14 cellular contexts compared by ENCODE assay signal in the genomic region with DNA sequence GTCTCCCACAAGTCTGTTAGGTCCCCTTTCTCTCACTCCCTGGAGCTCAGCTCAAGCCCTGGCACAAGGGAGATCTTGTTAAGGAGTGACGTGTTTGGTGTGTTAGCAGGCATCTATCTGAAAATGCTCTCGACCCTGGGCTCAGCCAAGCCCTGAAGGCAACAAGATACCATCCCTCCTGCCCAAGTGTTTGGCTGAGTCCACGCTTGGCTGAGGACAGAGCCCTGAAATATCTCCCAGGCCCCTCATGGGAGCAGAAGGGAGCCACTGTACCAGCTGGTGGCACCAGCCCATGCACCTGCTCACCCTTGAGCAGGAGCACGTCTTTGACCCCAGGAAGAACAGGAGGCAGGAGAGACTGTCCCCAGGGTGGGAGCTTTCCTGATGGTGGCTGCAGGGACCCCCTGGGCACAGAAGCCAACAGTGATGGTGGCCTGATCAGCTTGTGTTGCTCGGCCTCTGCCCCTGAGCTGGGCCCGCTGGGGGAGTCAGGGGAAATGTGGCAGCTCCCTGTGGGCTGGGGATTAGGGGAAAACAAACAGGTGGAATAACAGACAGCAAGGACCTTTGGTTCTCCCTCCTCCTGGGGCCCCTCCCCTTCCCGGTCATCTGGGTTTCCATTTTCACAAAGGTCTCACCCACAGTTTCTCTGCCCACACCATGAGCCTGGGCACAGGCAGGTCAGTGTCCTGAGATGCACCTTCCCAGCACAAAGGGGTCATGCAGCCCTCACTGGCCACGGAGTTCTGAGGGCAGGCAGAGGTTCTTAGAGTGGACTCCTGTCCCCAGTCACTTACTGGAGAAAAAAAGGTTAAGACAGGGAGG.
DNase-seq lines count a peak whose midpoint lies in the region; ATAC-seq and FAIRE-seq lines count a peak whose summit lies in the region.
"Had no signal": no experiment of that assay in that cellular context is flagged by ENCODE, and none has a peak within 500 bp of the region (broad histone marks: within the 10 kb centered on the region; RNA-seq: fewer than 3 reads in every experiment).

No MANE protein-coding gene starts in this region.

- ATAC-seq in right cardiac atrium (peak; percentile 5 to 6), HG03469 (IDR thresholded peaks at IDR 0.05; ENCODE audit: unreplicated experiment) (no peak)
- ATAC-seq: lower lobe of right lung had no signal

- intact Hi-C loops in right cardiac atrium (cut with DNase I), result no loop called here

- H3K27me3 ChIP-seq in right cardiac atrium (ENCODE audit: control insufficient read depth, insufficient read depth) (no peaks in the 10 kb centered on the region), small intestine (ENCODE audit: control insufficient read depth in 2 of 2, insufficient read depth in 2 of 2, low read length in 2 of 2) (peaks cover 0 to 3% of the 10 kb centered on the region in 2 donors)
- H3K27me3 ChIP-seq: colonic mucosa had no signal

- H3K9me3 ChIP-seq in right cardiac atrium (ENCODE audit: control insufficient read depth, low read length), result no peaks in the 10 kb centered on the region
- no peaks in the 10 kb centered on the region for H3K9me3 ChIP-seq in small intestine (ENCODE audit: control insufficient read depth, low read depth)
- H3K9me3 ChIP-seq: Caco-2, colonic mucosa, lower lobe of right lung had no signal

- no peaks in the 10 kb centered on the region for H3K36me3 ChIP-seq in small intestine (ENCODE audit: control insufficient read depth in 2 of 2, insufficient read depth in 2 of 2, low read length in 2 of 2)
- H3K36me3 ChIP-seq: colonic mucosa, lower lobe of right lung had no signal

- H3K27ac ChIP-seq in right cardiac atrium (ENCODE audit: low read length), result no peak overlapping the region
- H3K27ac ChIP-seq in small intestine (ENCODE audit: low read depth in 1 of 2, low read length in 1 of 2), result no peak overlapping the region
- H3K27ac ChIP-seq: colonic mucosa, lower lobe of right lung had no signal

- no peak overlapping the region for H3K4me3 ChIP-seq in right cardiac atrium (ENCODE audit: low read length)
- no peak overlapping the region for H3K4me3 ChIP-seq in small intestine (ENCODE audit: low read depth in 1 of 2, low read length in 2 of 2)
- H3K4me3 ChIP-seq: colonic mucosa, lower lobe of right lung had no signal

- no peak for FAIRE-seq in small intestine (lab: Jason Lieb, UNC)

- 83% methylated on average over 8 of the region's 8 CpGs for WGBS in right cardiac atrium
- WGBS in small intestine, 3 donors, result 56 to 78% (median 66%) methylated on average over 8 of the region's 8 CpGs

- H3K4me1 ChIP-seq in right cardiac atrium (ENCODE audit: control insufficient read depth, insufficient read depth, low read length) (no peaks in the 10 kb centered on the region), small intestine (ENCODE audit: control insufficient read depth in 2 of 2, insufficient read depth in 1 of 2, low read depth in 1 of 2, low read length in 1 of 2) (no peaks in the 10 kb centered on the region)
- H3K4me1 ChIP-seq: colonic mucosa, lower lobe of right lung had no signal

- DNase-seq in NCI-H1694 (lab: John Stamatoyannopoulos, UW) (peak; percentile 30), NCI-H1694 treated with DMSO at 0.1 percent for 48 hours (lab: John Stamatoyannopoulos, UW) (no peak), NCI-H524 treated with DMSO at 0.1 percent for 48 hours (lab: John Stamatoyannopoulos, UW) (peak; percentile 88), right cardiac atrium (no peak), small intestine (peak; percentile 9), NCI-H1105 treated with DMSO at 0.1 percent for 48 hours (lab: John Stamatoyannopoulos, UW) (no peak)
- no peak for DNase-seq in activated CD4-positive, alpha-beta T cell treated with anti-CD3 and anti-CD28 coated beads for 4 hours
- DNase-seq: activated CD4-positive, alpha-beta T cell treated with anti-CD3 and anti-CD28 coated beads, Interleukin-2, amount 50 U/mL, for 4 hours; anterior cingulate cortex; Caco-2; colonic mucosa; lower lobe of right lung; NCI-H2227 treated with DMSO at 0.1 percent for 48 hours had no signal

Comparison
In these comparisons a context has a peak if more than half of its experiments do, and no peak if none do; other contexts are left out.
1. DNase-seq: peak in NCI-H1694 (single experiment), NCI-H524 treated with DMSO at 0.1 percent for 48 hours (single experiment) and small intestine (single experiment); none in NCI-H1694 treated with DMSO at 0.1 percent for 48 hours (single experiment), right cardiac atrium (0 of 3), NCI-H1105 treated with DMSO at 0.1 percent for 48 hours (single experiment) and activated CD4-positive, alpha-beta T cell treated with anti-CD3 and anti-CD28 coated beads for 4 hours (0 of 2).